1 cellular context compared by ENCODE assay signal in genomic region chr17:9107527-9107926, GRCh38.
TF ChIP-seq lines count a peak whose summit lies in the region.

No MANE protein-coding gene starts in this region.

TF ChIP-seq in H1, 55 proteins besides CTCF, POLR2A, EP300 and RAD21 (continued from another document):
- TF ChIP-seq CHD7 (IDR thresholded peaks at IDR 0.05; ENCODE audit: insufficient replicate concordance, low read length) (no peak), TAF7 (optimal IDR thresholded peaks at IDR 0.05; ENCODE audit: borderline replicate concordance, low read depth, low read length) (no peak)
